6 cellular contexts compared by ENCODE assay signal in the genomic region with DNA sequence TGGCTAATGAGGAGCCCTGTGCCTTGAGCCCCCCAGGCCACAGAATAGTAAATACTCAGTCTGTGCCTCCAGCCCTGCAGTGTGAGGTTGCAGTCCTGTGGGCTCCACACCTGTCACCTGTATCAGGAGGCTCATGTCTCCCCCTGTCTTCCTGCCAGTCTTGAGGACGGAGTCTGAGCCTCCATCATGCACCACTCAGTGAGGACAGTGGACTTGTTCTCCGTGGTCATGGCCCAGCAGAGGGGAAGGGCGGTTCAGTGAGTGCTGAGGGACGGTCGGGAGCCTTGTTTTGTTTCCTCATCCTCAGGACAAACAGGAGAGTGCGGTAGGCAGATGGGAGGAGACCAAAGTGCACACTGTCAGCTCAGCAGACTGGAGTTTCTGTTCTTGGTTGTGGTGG. TPM values are rescaled to one million over a fixed set of nuclear protein-coding genes. Genes with fewer than 3 reads are reported as not detected.
"Had no signal": no experiment of that assay in that cellular context is flagged by ENCODE, and none has a peak within 500 bp of the region (broad histone marks: within the 10 kb centered on the region; RNA-seq: fewer than 3 reads in every experiment).

No MANE protein-coding gene starts in this region.

RNA-seq across cellular contexts. Expression of a gene that starts 33.4 kb away (rescaled TPM):
- total RNA-seq: activated CD4-positive, alpha-beta memory T cell treated with anti-CD3 and anti-CD28 coated beads for 36 hours; activated CD4-positive, alpha-beta T cell treated with anti-CD3 and anti-CD28 coated beads, Interleukin-2, amount 10 ng/mL, durations not matched to agents 24 days and 14 days; activated CD8-positive, alpha-beta memory T cell treated with anti-CD3 and anti-CD28 coated beads for 36 hours; activated CD8-positive, alpha-beta T cell treated with anti-CD3 and anti-CD28 coated beads for 36 hours; activated T-cell treated with anti-CD3 and anti-CD28 coated beads, Interleukin-2, amount 50 U/mL, for 4 hours; activated T-helper 1 cell treated with anti-CD3 and anti-CD28 coated beads, Interleukin-12 subunit alpha, Interleukin-12 subunit beta, Interleukin-2, Interleukin-4 antibody, amounts not matched to agents 30 ng/mL and 10 ng/mL and 1 ng/mL, durations not matched to agents 14 hours and 24 hours and 36 hours had no signal
